Comparison of ENCODE assay signal across 26 cellular contexts in the genomic region with DNA sequence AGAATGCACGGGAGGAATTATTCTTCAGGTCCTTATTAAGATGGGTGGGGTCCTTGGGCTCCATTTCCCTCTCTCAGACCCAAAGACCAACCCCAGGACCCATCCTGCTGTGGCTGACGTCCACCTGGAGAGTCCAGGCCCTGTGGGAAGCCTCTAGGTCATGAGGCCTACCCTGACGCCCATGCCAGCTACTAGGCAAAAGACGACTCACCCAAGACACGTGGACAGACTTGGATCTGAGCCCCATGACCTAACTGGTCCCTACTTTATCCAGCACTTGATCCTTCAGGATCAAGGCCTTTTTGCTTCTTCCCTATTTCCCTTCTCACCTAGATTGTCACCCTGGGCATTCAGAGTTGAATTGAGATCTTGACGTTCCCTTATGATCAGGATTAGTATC.
"Had no signal": no experiment of that assay in that cellular context is flagged by ENCODE, and none has a peak within 500 bp of the region (broad histone marks: within the 10 kb centered on the region; RNA-seq: fewer than 3 reads in every experiment).

No MANE protein-coding gene starts in this region.

- H3K36me3 ChIP-seq: SJSA1 had no signal

- H3K9me3 Mint-ChIP-seq: activated naive CD4-positive, alpha-beta T cell treated with anti-CD3 and anti-CD28 coated beads for 36 hours; T-helper 1 cell treated with Interleukin-12 subunit alpha and Interleukin-12 subunit beta and Interleukin-4 antibody, amounts not matched to agents 30 μg/mL and 1 μg/mL, for 36 hours had no signal

- H3K4me3 ChIP-seq: SJSA1 had no signal

- H3K4me1 Mint-ChIP-seq: WTC11 had no signal

- H3K27ac Mint-ChIP-seq: activated CD8-positive, alpha-beta T cell treated with anti-CD3 and anti-CD28 coated beads, Interleukin-2, amount 10 ng/mL, durations not matched to agents 7 days and 5 days; activated naive CD4-positive, alpha-beta T cell treated with anti-CD3 and anti-CD28 coated beads for 36 hours; activated naive CD8-positive, alpha-beta T cell; T-helper 1 cell treated with Interleukin-12 subunit alpha and Interleukin-12 subunit beta and Interleukin-4 antibody, amounts not matched to agents 30 μg/mL and 1 μg/mL, for 36 hours; WTC11 had no signal

- ATAC-seq: activated CD8-positive, alpha-beta T cell treated with anti-CD3 and anti-CD28 coated beads, Interleukin-2, amount 10 ng/mL, durations not matched to agents 7 days and 5 days; WTC11 had no signal

- H3K27me3 Mint-ChIP-seq: activated naive CD8-positive, alpha-beta T cell had no signal

- H3K4me1 ChIP-seq: SJSA1 had no signal

- H3K27ac ChIP-seq: SJSA1 had no signal

- DNase-seq: activated CD4-positive, alpha-beta T cell treated with anti-CD3 and anti-CD28 coated beads for 48 hours; activated CD4-positive, alpha-beta T cell treated with anti-CD3 and anti-CD28 coated beads, Interleukin-2, amount 50 U/mL, for 4 hours; activated CD4-positive, CD25-positive, alpha-beta regulatory T cell treated with anti-CD3 and anti-CD28 coated beads, Interleukin-2, amount 50 U/mL, for 72 hours; activated CD8-positive, alpha-beta memory T cell treated with anti-CD3 and anti-CD28 coated beads, Interleukin-2, amount 50 U/mL, for 48 hours; activated CD8-positive, alpha-beta T cell treated with anti-CD3 and anti-CD28 coated beads, Interleukin-2, amount 10 ng/mL, durations not matched to agents 7 days and 5 days; activated effector memory CD4-positive, alpha-beta T cell treated with anti-CD3 and anti-CD28 coated beads, Interleukin-2, amount 50 U/mL, for 16 hours; activated naive CD4-positive, alpha-beta T cell treated with anti-CD3 and anti-CD28 coated beads for 36 hours; activated T-cell treated with anti-CD3 and anti-CD28 coated beads, Interleukin-2, amount 50 U/mL, for 1 hour; caudate nucleus; IMR-90; Kasumi-1; KBM-7; NCI-H1092; NCI-H1417; NCI-H1930; NCI-H2171; NCI-H226; NCI-H526 treated with DMSO at 0.1 percent for 48 hours; NCI-H82; RPMI8226; SHP77; T-helper 9 cell had no signal

- H3K36me3 Mint-ChIP-seq: activated naive CD8-positive, alpha-beta T cell had no signal

- H3K4me3 Mint-ChIP-seq: activated CD8-positive, alpha-beta T cell treated with anti-CD3 and anti-CD28 coated beads, Interleukin-2, amount 10 ng/mL, durations not matched to agents 7 days and 5 days; activated naive CD4-positive, alpha-beta T cell treated with anti-CD3 and anti-CD28 coated beads for 36 hours; activated naive CD8-positive, alpha-beta T cell; T-helper 1 cell treated with Interleukin-12 subunit alpha and Interleukin-12 subunit beta and Interleukin-4 antibody, amounts not matched to agents 30 μg/mL and 1 μg/mL, for 36 hours; WTC11 had no signal
